In genomic region chr12:110217996-110218674, GRCh38 we compare ENCODE assay signal across 25 cellular contexts.
"Had no signal": no experiment of that assay in that cellular context is flagged by ENCODE, and none has a peak within 500 bp of the region (broad histone marks: within the 10 kb centered on the region; RNA-seq: fewer than 3 reads in every experiment).

No MANE protein-coding gene starts in this region.

- ATAC-seq: body of pancreas; esophagus mucosa; left cardiac atrium; naive thymus-derived CD4-positive, alpha-beta T cell; sciatic nerve; stimulated activated naive B cell treated with anti-CD40 and anti-IgM and Interleukin-4, amounts not matched to agents 10 μg/mL and 1 μg/mL and 100 μg/mL, for 72 hours had no signal

- H3K27me3 Mint-ChIP-seq: activated naive CD4-positive, alpha-beta T cell treated with anti-CD3 and anti-CD28 coated beads, Interleukin-2, amount 50 U/mL, for 24 hours; stimulated activated naive B cell treated with anti-CD40 and anti-IgM and Interleukin-4, amounts not matched to agents 10 μg/mL and 1 μg/mL and 100 μg/mL, for 72 hours had no signal

- H3K27ac Mint-ChIP-seq: activated naive CD4-positive, alpha-beta T cell treated with anti-CD3 and anti-CD28 coated beads, Interleukin-2, amount 50 U/mL, for 24 hours; naive thymus-derived CD4-positive, alpha-beta T cell; neural progenitor cell; stimulated activated naive B cell treated with anti-CD40 and anti-IgM and Interleukin-4, amounts not matched to agents 10 μg/mL and 1 μg/mL and 100 μg/mL, for 72 hours had no signal

- DNase-seq: activated CD4-positive, alpha-beta T cell treated with anti-CD3 and anti-CD28 coated beads for 1 hour; activated CD4-positive, alpha-beta T cell treated with anti-CD3 and anti-CD28 coated beads, Interleukin-2, amount 50 U/mL, for 1 hour; activated gamma-delta T cell treated with Interleukin-2 at 50 U/mL for 16 hours; activated T-cell treated with anti-CD3 and anti-CD28 coated beads, Interleukin-2, amount 50 U/mL, for 1 hour; anterior cingulate cortex; body of pancreas; caudate nucleus; effector memory CD4-positive, alpha-beta T cell; glutamatergic neuron; hypothalamus; left cardiac atrium; naive thymus-derived CD4-positive, alpha-beta T cell; posterior cingulate gyrus; small intestine; stimulated activated CD4-positive, alpha-beta T cell treated with anti-CD3 and anti-CD28 coated beads, Interleukin-15, amount 100 ng/mL, for 24 hours; stimulated activated CD4-positive, alpha-beta T cell treated with anti-CD3 and anti-CD28 coated beads, Interleukin-2, amount 100 ng/mL, for 48 hours; stimulated activated CD8-positive, alpha-beta memory T cell treated with anti-CD3 and anti-CD28 coated beads, Interleukin-4, amount 100 ng/mL, for 48 hours; stimulated activated naive B cell treated with anti-CD40 and anti-IgM and Interleukin-4, amounts not matched to agents 10 μg/mL and 1 μg/mL and 100 μg/mL, for 72 hours; T-helper 9 cell; upper lobe of left lung had no signal

- H3K4me3 Mint-ChIP-seq: activated naive CD4-positive, alpha-beta T cell treated with anti-CD3 and anti-CD28 coated beads, Interleukin-2, amount 50 U/mL, for 24 hours; naive thymus-derived CD4-positive, alpha-beta T cell; neural progenitor cell; stimulated activated naive B cell treated with anti-CD40 and anti-IgM and Interleukin-4, amounts not matched to agents 10 μg/mL and 1 μg/mL and 100 μg/mL, for 72 hours had no signal

- H3K27me3 ChIP-seq: body of pancreas, neural progenitor cell, upper lobe of left lung had no signal

- H3K4me2 ChIP-seq: neural progenitor cell had no signal

- H3K4me3 ChIP-seq: body of pancreas, neural progenitor cell, upper lobe of left lung had no signal

- H3K4me1 Mint-ChIP-seq: activated naive CD4-positive, alpha-beta T cell treated with anti-CD3 and anti-CD28 coated beads, Interleukin-2, amount 50 U/mL, for 24 hours; naive thymus-derived CD4-positive, alpha-beta T cell; stimulated activated naive B cell treated with anti-CD40 and anti-IgM and Interleukin-4, amounts not matched to agents 10 μg/mL and 1 μg/mL and 100 μg/mL, for 72 hours had no signal

- FAIRE-seq: islet of Langerhans, small intestine had no signal

- H3K27ac ChIP-seq: body of pancreas, neural progenitor cell, upper lobe of left lung had no signal

- H3K4me1 ChIP-seq: upper lobe of left lung had no signal

- H3K9ac ChIP-seq: neural progenitor cell had no signal

- H3K9me3 Mint-ChIP-seq: stimulated activated naive B cell treated with anti-CD40 and anti-IgM and Interleukin-4, amounts not matched to agents 10 μg/mL and 1 μg/mL and 100 μg/mL, for 72 hours had no signal

- H2AFZ ChIP-seq: neural progenitor cell had no signal

- H3K9me3 ChIP-seq: body of pancreas had no signal
